Comparison of ENCODE assay signal across 22 cellular contexts in genomic region chr10:42899036-42899435, GRCh38.
DNase-seq lines count a peak whose midpoint lies in the region; ATAC-seq and TF ChIP-seq lines count a peak whose summit lies in the region.
"Had no signal": no experiment of that assay in that cellular context is flagged by ENCODE, and none has a peak within 500 bp of the region (broad histone marks: within the 10 kb centered on the region; RNA-seq: fewer than 3 reads in every experiment).

No MANE protein-coding gene starts in this region.

- no peaks in the 10 kb centered on the region for H3K4me1 ChIP-seq in GM23338 (ENCODE audit: insufficient read depth)
- H3K4me1 ChIP-seq in iPS-15b (ENCODE audit: control insufficient read depth, insufficient read depth, low read length): no peaks in the 10 kb centered on the region
- H3K4me1 ChIP-seq in SJCRH30: no peaks in the 10 kb centered on the region
- H3K4me1 ChIP-seq: BE2C had no signal

- H3K79me2 ChIP-seq in GM23338 (replicated peaks; ENCODE audit: insufficient read depth): no peaks in the 10 kb centered on the region

- no peaks in the 10 kb centered on the region for H3F3A ChIP-seq in GM23338 (replicated peaks; ENCODE audit: low read depth)

- H3K4me1 Mint-ChIP-seq in GM23338: peaks cover 6% of the 10 kb centered on the region

- H3K27me3 Mint-ChIP-seq in GM23338 (ENCODE audit: insufficient read depth, low read depth, poor library complexity): peaks cover 5% of the 10 kb centered on the region

- no peak overlapping the region for H3K9ac ChIP-seq in iPS-15b (ENCODE audit: low read depth, low read length)
- H3K9ac ChIP-seq: BLaER1 had no signal

- no peak for TF ChIP-seq CTCF in GM13977 (IDR thresholded peaks at IDR 0.05; ENCODE audit: extremely low read depth, insufficient read depth, missing control alignments)
- no peak for TF ChIP-seq CTCF in GM23338 (conservative IDR thresholded peaks at IDR 0.05; ENCODE audit: low read depth in 2 of 2)

- no peak overlapping the region for H3K4me3 Mint-ChIP-seq in GM23338
- H3K4me3 Mint-ChIP-seq: CD4-positive, alpha-beta memory T cell; CD4-positive, CD25-positive, alpha-beta regulatory T cell; CD8-positive, alpha-beta memory T cell had no signal

- no peaks in the 10 kb centered on the region for H3K9me2 ChIP-seq in GM23338 (ENCODE audit: insufficient read depth)

- H3K36me3 ChIP-seq in GM23338 (ENCODE audit: insufficient read depth) (no peaks in the 10 kb centered on the region), iPS-15b (ENCODE audit: control insufficient read depth, insufficient read depth, low read length) (no peaks in the 10 kb centered on the region), SJCRH30 (no peaks in the 10 kb centered on the region)
- H3K36me3 ChIP-seq: BE2C, BLaER1 had no signal

- ATAC-seq in GM23338 (no peak), HG03571 (IDR thresholded peaks at IDR 0.05; ENCODE audit: unreplicated experiment) (no peak)
- ATAC-seq: GM12878 had no signal

- no peak overlapping the region for H3K27ac Mint-ChIP-seq in GM23338
- H3K27ac Mint-ChIP-seq: CD14-positive monocyte; CD4-positive, alpha-beta memory T cell; CD4-positive, CD25-positive, alpha-beta regulatory T cell; CD8-positive, alpha-beta memory T cell had no signal

- H3K9me3 ChIP-seq in iPS-15b (ENCODE audit: control insufficient read depth, insufficient read depth, low read length) (peaks cover 6% of the 10 kb centered on the region), SJCRH30 (replicated peaks) (no peaks in the 10 kb centered on the region)

- peak overlapping the region; percentile 94; the same call in 1 of the 2 replicates for H2AFZ ChIP-seq in GM23338

- 0 out of 2 replicates have a peak overlapping the region, but pooled peaks have one; percentile 62 for H3K4me3 ChIP-seq in GM23338
- peak overlapping the region; percentile 22 for H3K4me3 ChIP-seq in iPS-15b (ENCODE audit: low read depth, low read length)
- H3K4me3 ChIP-seq in SJCRH30: no peak overlapping the region
- H3K4me3 ChIP-seq: BLaER1, GM12878 had no signal

- in situ Hi-C loops in GM13977 (cut with MboI; ENCODE audit: low pct_unique_long_range_greater_than_20kb, low sequenced_read_pairs, unreplicated experiment): no loop called here

- H4K20me1 ChIP-seq in GM23338 (replicated peaks; ENCODE audit: insufficient read depth): 0 out of 2 replicates have a peak, but pooled peaks cover 3% of the 10 kb centered on the region
- H4K20me1 ChIP-seq: BLaER1 had no signal

- H3K27me3 ChIP-seq in GM23338 (ENCODE audit: insufficient read depth) (peaks cover 47% of the 10 kb centered on the region), iPS-15b (ENCODE audit: control insufficient read depth, insufficient read depth, low read length) (peaks cover 37% of the 10 kb centered on the region), SJCRH30 (no peaks in the 10 kb centered on the region)
- H3K27me3 ChIP-seq: BE2C, BLaER1 had no signal

- H3K4me2 ChIP-seq in GM23338: no peak overlapping the region
- H3K4me2 ChIP-seq: BLaER1 had no signal

- H3K36me3 Mint-ChIP-seq in GM23338 (ENCODE audit: low read depth): peaks cover 19% of the 10 kb centered on the region

- no peak overlapping the region for H3K27ac ChIP-seq in GM23338 (ENCODE audit: low read depth)
- H3K27ac ChIP-seq in SJCRH30: no peak overlapping the region
- H3K27ac ChIP-seq: BLaER1 had no signal

- DNase-seq in GM13977 (ENCODE audit: low spot score) (peak; percentile 17), GM23338 (ENCODE audit: low spot score) (no peak), SJCRH30 (no peak)
- DNase-seq: 8988T; ACHN; BE2C; C1 segment of cervical spinal cord; CD4-positive, alpha-beta memory T cell; CD4-positive, CD25-positive, alpha-beta regulatory T cell; CD8-positive, alpha-beta memory T cell; COR-L47; DMS 273 treated with DMSO at 0.1 percent for 48 hours; DMS153; DMS79; DND-41; EL; GDM1 had no signal

- peaks cover 46% of the 10 kb centered on the region for H3K9me3 Mint-ChIP-seq in GM23338

TF ChIP-seq in GM23338, 12 proteins besides CTCF, POLR2A, EP300 and RAD21:
- TF ChIP-seq EZH2 (IDR thresholded peaks at IDR 0.05; ENCODE audit: low read depth, unreplicated experiment) (no peak), CREB1 (CRISPR knock-in tag; IDR thresholded peaks at IDR 0.05; ENCODE audit: low read depth) (no peak)
- TF ChIP-seq, protein P1, sequence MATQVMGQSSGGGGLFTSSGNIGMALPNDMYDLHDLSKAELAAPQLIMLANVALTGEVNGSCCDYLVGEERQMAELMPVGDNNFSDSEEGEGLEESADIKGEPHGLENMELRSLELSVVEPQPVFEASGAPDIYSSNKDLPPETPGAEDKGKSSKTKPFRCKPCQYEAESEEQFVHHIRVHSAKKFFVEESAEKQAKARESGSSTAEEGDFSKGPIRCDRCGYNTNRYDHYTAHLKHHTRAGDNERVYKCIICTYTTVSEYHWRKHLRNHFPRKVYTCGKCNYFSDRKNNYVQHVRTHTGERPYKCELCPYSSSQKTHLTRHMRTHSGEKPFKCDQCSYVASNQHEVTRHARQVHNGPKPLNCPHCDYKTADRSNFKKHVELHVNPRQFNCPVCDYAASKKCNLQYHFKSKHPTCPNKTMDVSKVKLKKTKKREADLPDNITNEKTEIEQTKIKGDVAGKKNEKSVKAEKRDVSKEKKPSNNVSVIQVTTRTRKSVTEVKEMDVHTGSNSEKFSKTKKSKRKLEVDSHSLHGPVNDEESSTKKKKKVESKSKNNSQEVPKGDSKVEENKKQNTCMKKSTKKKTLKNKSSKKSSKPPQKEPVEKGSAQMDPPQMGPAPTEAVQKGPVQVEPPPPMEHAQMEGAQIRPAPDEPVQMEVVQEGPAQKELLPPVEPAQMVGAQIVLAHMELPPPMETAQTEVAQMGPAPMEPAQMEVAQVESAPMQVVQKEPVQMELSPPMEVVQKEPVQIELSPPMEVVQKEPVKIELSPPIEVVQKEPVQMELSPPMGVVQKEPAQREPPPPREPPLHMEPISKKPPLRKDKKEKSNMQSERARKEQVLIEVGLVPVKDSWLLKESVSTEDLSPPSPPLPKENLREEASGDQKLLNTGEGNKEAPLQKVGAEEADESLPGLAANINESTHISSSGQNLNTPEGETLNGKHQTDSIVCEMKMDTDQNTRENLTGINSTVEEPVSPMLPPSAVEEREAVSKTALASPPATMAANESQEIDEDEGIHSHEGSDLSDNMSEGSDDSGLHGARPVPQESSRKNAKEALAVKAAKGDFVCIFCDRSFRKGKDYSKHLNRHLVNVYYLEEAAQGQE (IDR thresholded peaks at IDR 0.05; ENCODE audit: unreplicated experiment): no peak
TF ChIP-seq in GM23338: peak in this region for 0.
